23 cellular contexts compared by ENCODE assay signal in the genomic region with DNA sequence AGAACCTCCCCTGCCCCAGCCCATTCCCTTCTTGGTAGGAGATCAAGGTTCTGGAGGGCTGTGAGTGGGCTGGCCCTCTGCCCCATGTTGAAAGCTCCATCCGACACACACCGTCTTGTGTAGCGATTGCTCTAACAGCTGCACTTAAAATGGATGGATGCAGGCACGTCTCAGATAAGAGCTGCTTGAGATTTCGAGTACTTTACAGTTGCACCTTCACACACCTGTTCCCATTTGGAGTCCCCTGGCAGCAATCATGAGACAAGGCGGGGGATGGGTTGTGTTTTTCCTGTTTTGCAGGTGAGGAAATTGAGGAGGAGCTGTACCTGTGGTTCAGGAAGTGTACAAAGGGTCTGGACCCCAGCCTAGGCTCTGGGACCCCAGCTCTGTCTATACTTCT. TPM values are rescaled to one million over a fixed set of nuclear protein-coding genes. Genes with fewer than 3 reads are reported as not detected.
DNase-seq lines count a peak whose midpoint lies in the region; ATAC-seq and TF ChIP-seq lines count a peak whose summit lies in the region.
"Had no signal": no experiment of that assay in that cellular context is flagged by ENCODE, and none has a peak within 500 bp of the region (broad histone marks: within the 10 kb centered on the region; RNA-seq: fewer than 3 reads in every experiment).

No MANE protein-coding gene starts in this region.

- DNase-seq in NCI-H1105 (lab: John Stamatoyannopoulos, UW) (peak; percentile 83), NCI-H345 (lab: John Stamatoyannopoulos, UW) (peak; percentile 72), left lung (peak in 1 of 2 donors; percentile 54), brain microvascular endothelial cell (no peak), neuronal stem cell (ENCODE audit: low spot score) (no peak), D341Med (ENCODE audit: low spot score) (no peak)
- DNase-seq in stimulated activated CD4-positive, alpha-beta T cell treated with anti-CD3 and anti-CD28 coated beads, Interleukin-4, amount 100 ng/mL, for 24 hours = no peak
- DNase-seq: ACHN; CD4-positive, CD25-positive, alpha-beta regulatory T cell; dorsolateral prefrontal cortex; mammary epithelial cell; NCI-H1930; SHP77; spleen; WERI-Rb-1 had no signal

- no peak for TF ChIP-seq CTCF in left lung (IDR thresholded peaks at IDR 0.05)
- no peak for TF ChIP-seq CTCF in brain microvascular endothelial cell (IDR thresholded peaks at IDR 0.05; ENCODE audit: low read depth, low read length, missing control alignments)

- no peak overlapping the region for H3K9ac ChIP-seq in BLaER1 treated with 17β-estradiol and CSF1 and Interleukin-3, amounts not matched to agents 10 nM and 100 nM
- H3K9ac ChIP-seq in neuronal stem cell (ENCODE audit: low read depth, low read length, poor library complexity) = no peak overlapping the region

- no peak overlapping the region for H2AK5ac ChIP-seq in neuronal stem cell (ENCODE audit: low read depth, low read length)

- no peak overlapping the region for H4K8ac ChIP-seq in neuronal stem cell (ENCODE audit: low read depth, low read length)

- H2BK12ac ChIP-seq in neuronal stem cell (ENCODE audit: low read length) = no peak overlapping the region

- no peaks in the 10 kb centered on the region for H3K36me3 ChIP-seq in BLaER1 treated with 17β-estradiol and CSF1 and Interleukin-3, amounts not matched to agents 10 nM and 100 nM
- H3K36me3 ChIP-seq in left lung (no peaks in the 10 kb centered on the region), brain microvascular endothelial cell (replicated peaks) (no peaks in the 10 kb centered on the region), neuronal stem cell (replicated peaks in 1 of 2; ENCODE audit: control insufficient read depth in 2 of 2, insufficient read depth in 2 of 2, low read length in 2 of 2) (no peaks in the 10 kb centered on the region)
- H3K36me3 ChIP-seq: spleen, WERI-Rb-1 had no signal

- H4K20me1 ChIP-seq in BLaER1 treated with 17β-estradiol and CSF1 and Interleukin-3, amounts not matched to agents 10 nM and 100 nM = peaks cover 0 to 7% (median 0%) of the 10 kb centered on the region in 11 experiments; a peak in 1 of 22 replicates

- H2BK15ac ChIP-seq in neuronal stem cell (ENCODE audit: low read length) = no peak overlapping the region

- peak overlapping the region in 10 of 11 experiments; percentile 23 to 88 (median 59); a peak in 18 of 22 replicates for H3K4me2 ChIP-seq in BLaER1 treated with 17β-estradiol and CSF1 and Interleukin-3, amounts not matched to agents 10 nM and 100 nM
- no peak overlapping the region for H3K4me2 ChIP-seq in neuronal stem cell (ENCODE audit: insufficient read depth, low read length, poor library complexity, severe bottlenecking)

- H3K27ac ChIP-seq in BLaER1 treated with 17β-estradiol and CSF1 and Interleukin-3, amounts not matched to agents 10 nM and 100 nM = no peak overlapping the region
- H3K27ac ChIP-seq in left lung (no peak overlapping the region), brain microvascular endothelial cell (no peak overlapping the region), neuronal stem cell (replicated peaks; ENCODE audit: low read length) (no peak overlapping the region)
- H3K27ac ChIP-seq: dorsolateral prefrontal cortex, spleen, WERI-Rb-1 had no signal

- H3K14ac ChIP-seq in neuronal stem cell (ENCODE audit: low read length) = no peak overlapping the region

- H3K18ac ChIP-seq in neuronal stem cell (ENCODE audit: low read length) = no peak overlapping the region

- no peak overlapping the region for H3K4ac ChIP-seq in neuronal stem cell (ENCODE audit: low read length)

- no peak overlapping the region for H2BK5ac ChIP-seq in neuronal stem cell (ENCODE audit: low read length)

- no peak overlapping the region for H3K23ac ChIP-seq in neuronal stem cell (ENCODE audit: low read depth, low read length, poor library complexity)

- no peak overlapping the region for H2BK120ac ChIP-seq in neuronal stem cell (ENCODE audit: low read depth, low read length)

- ATAC-seq in left lung = peak; percentile 87
- ATAC-seq: HCT116; stimulated activated memory B cell treated with anti-CD40 and anti-IgM and Interleukin-4, amounts not matched to agents 10 μg/mL and 1 μg/mL and 100 μg/mL, for 72 hours had no signal

- peaks cover 13 to 40% (median 32%) of the 10 kb centered on the region in 10 experiments for H3K4me1 ChIP-seq in BLaER1 treated with 17β-estradiol and CSF1 and Interleukin-3, amounts not matched to agents 10 nM and 100 nM
- H3K4me1 ChIP-seq in left lung (no peaks in the 10 kb centered on the region), neuronal stem cell (ENCODE audit: control insufficient read depth in 2 of 2, insufficient read depth in 1 of 2, low read depth in 1 of 2, low read length in 2 of 2) (peaks cover 0 to 12% of the 10 kb centered on the region in 2 donors)
- H3K4me1 ChIP-seq: spleen had no signal

- intact Hi-C loops in left lung (cut with DNase I) = no loop called here

- in situ Hi-C loops in brain microvascular endothelial cell (cut with HindIII; ENCODE audit: low pct_ligation_motif_present, low sequenced_read_pairs) = no loop called here

- WGBS in neuronal stem cell (ENCODE audit: extremely low coverage in 2 of 2, insufficient read length in 2 of 2, insufficient replicate concordance in 1 of 2), 2 donors = no CpG with 5 or more reads among the region's 6 CpGs

- H3K27me3 ChIP-seq in BLaER1 treated with 17β-estradiol and CSF1 and Interleukin-3, amounts not matched to agents 10 nM and 100 nM = peaks cover 24 to 41% (median 33%) of the 10 kb centered on the region in 11 experiments
- H3K27me3 ChIP-seq in left lung (peaks cover 0 to 21% of the 10 kb centered on the region in 2 donors), brain microvascular endothelial cell (replicated peaks) (peaks cover 12% of the 10 kb centered on the region), neuronal stem cell (ENCODE audit: control insufficient read depth in 3 of 3, insufficient read depth in 3 of 3, low read depth in 1 of 3, low read length in 3 of 3) (peaks cover 0 to 74% (median 0%) of the 10 kb centered on the region in 3 experiments)

- H4K91ac ChIP-seq in neuronal stem cell (ENCODE audit: low read depth, low read length, poor library complexity) = no peak overlapping the region

- no peak overlapping the region for H2AFZ ChIP-seq in neuronal stem cell (ENCODE audit: low read length)

- no peaks in the 10 kb centered on the region for H3K9me3 ChIP-seq in BLaER1 treated with 17β-estradiol and CSF1 and Interleukin-3, amounts not matched to agents 10 nM and 100 nM (replicated peaks in 1 of 11)
- H3K9me3 ChIP-seq in left lung = no peaks in the 10 kb centered on the region
- H3K9me3 ChIP-seq in neuronal stem cell (replicated peaks in 1 of 2; ENCODE audit: control insufficient read depth in 2 of 2, insufficient read depth in 1 of 2, low read depth in 1 of 2, low read length in 2 of 2) = no peaks in the 10 kb centered on the region
- H3K9me3 ChIP-seq: spleen had no signal

- no peaks in the 10 kb centered on the region for H3K79me1 ChIP-seq in neuronal stem cell (ENCODE audit: low read depth, low read length)

- no peak overlapping the region for H3K4me3 ChIP-seq in BLaER1 treated with 17β-estradiol and CSF1 and Interleukin-3, amounts not matched to agents 10 nM and 100 nM
- H3K4me3 ChIP-seq in left lung (no peak overlapping the region), brain microvascular endothelial cell (ENCODE audit: low read depth, low read length) (no peak overlapping the region), neuronal stem cell (ENCODE audit: low read length in 2 of 2) (no peak overlapping the region)
- H3K4me3 ChIP-seq: dorsolateral prefrontal cortex, spleen had no signal

RNA-seq across cellular contexts. Expression of a gene that starts 25.6 kb away (rescaled TPM):
- not detected for total RNA-seq in left lung
- polyA plus RNA-seq in neuronal stem cell (2013, experiment 1 of 2) = not detected
- not detected for polyA plus RNA-seq in neuronal stem cell (2013, experiment 2 of 2)
- total RNA-seq: activated T-helper 2 cell treated with anti-CD3 and anti-CD28 coated beads, Interferon-gamma antibody, Interleukin-2, Interleukin-4, amounts not matched to agents 10 μg/mL and 5 μg/mL and 100 μg/mL, durations not matched to agents 14 hours and 24 hours and 36 hours; CD4-positive, CD25-positive, alpha-beta regulatory T cell; epithelial cell of proximal tubule; LHCN-M2; mammary epithelial cell; pulmonary artery endothelial cell; spleen; ureter had no signal
- polyA plus RNA-seq: CD4-positive, CD25-positive, alpha-beta regulatory T cell; mammary epithelial cell; spleen had no signal

Comparison
In these comparisons a context has a peak if more than half of its experiments do, and no peak if none do; other contexts are left out.
1. DNase-seq: peak in NCI-H1105 (single experiment) and NCI-H345 (single experiment); none in brain microvascular endothelial cell (single experiment), neuronal stem cell (single experiment), stimulated activated CD4-positive, alpha-beta T cell treated with anti-CD3 and anti-CD28 coated beads, Interleukin-4, amount 100 ng/mL, for 24 hours (single experiment) and D341Med (single experiment).